20 cellular contexts compared by ENCODE assay signal in genomic region chr5:35849850-35850249, GRCh38. TPM values are rescaled to one million over a fixed set of nuclear protein-coding genes. Genes with fewer than 3 reads are reported as not detected.
"Had no signal": no experiment of that assay in that cellular context is flagged by ENCODE, and none has a peak within 500 bp of the region (broad histone marks: within the 10 kb centered on the region; RNA-seq: fewer than 3 reads in every experiment).

No MANE protein-coding gene starts in this region.

- DNase-seq: activated CD4-positive, alpha-beta T cell treated with anti-CD3 and anti-CD28 coated beads for 1 hour; activated CD8-positive, alpha-beta memory T cell treated with anti-CD3 and anti-CD28 coated beads for 24 hours; activated naive CD4-positive, alpha-beta T cell; cerebellar nuclear complex; cortex of kidney; heart left ventricle; immature natural killer cell; kidney glomerular epithelial cell; left ventricle myocardium inferior; mammary epithelial cell; midbrain; stimulated activated CD4-positive, alpha-beta T cell treated with anti-CD3 and anti-CD28 coated beads, Interleukin-12 subunit alpha, Interleukin-12 subunit beta, amount 100 ng/mL, for 4 hours; stimulated activated CD4-positive, alpha-beta T cell treated with anti-CD3 and anti-CD28 coated beads, Interleukin-1b, Interleukin-23, amount 100 ng/mL, for 48 hours; stimulated activated naive CD4-positive, alpha-beta T cell treated with Interleukin-2 at 50 U/mL for 16 hours; T-helper 2 cell; WERI-Rb-1 had no signal

- H3K36me3 ChIP-seq: gastroesophageal sphincter, heart left ventricle, left ventricle myocardium inferior, WERI-Rb-1 had no signal

- H3K4me3 ChIP-seq: gastroesophageal sphincter, heart left ventricle, left ventricle myocardium inferior had no signal

- H3K27ac ChIP-seq: gastroesophageal sphincter, heart left ventricle, left ventricle myocardium inferior, WERI-Rb-1 had no signal

- H3K9me3 Mint-ChIP-seq: neural crest cell had no signal

- H3K27me3 ChIP-seq: gastroesophageal sphincter, heart left ventricle had no signal

- H3K4me3 Mint-ChIP-seq: activated T-helper 1 cell treated with anti-CD3 and anti-CD28 coated beads, Interleukin-12 subunit alpha, Interleukin-12 subunit beta, Interleukin-2, Interleukin-4 antibody, amounts not matched to agents 30 ng/mL and 10 ng/mL and 1 ng/mL, durations not matched to agents 14 hours and 24 hours and 36 hours; immature natural killer cell; neural crest cell; type B pancreatic cell had no signal

- H3K36me3 Mint-ChIP-seq: type B pancreatic cell had no signal

- H3K27ac Mint-ChIP-seq: activated T-helper 1 cell treated with anti-CD3 and anti-CD28 coated beads, Interleukin-12 subunit alpha, Interleukin-12 subunit beta, Interleukin-2, Interleukin-4 antibody, amounts not matched to agents 30 ng/mL and 10 ng/mL and 1 ng/mL, durations not matched to agents 14 hours and 24 hours and 36 hours; immature natural killer cell; type B pancreatic cell had no signal

- ATAC-seq: gastroesophageal sphincter, heart left ventricle had no signal

RNA-seq across cellular contexts. Expression of gene IL7R, which starts 6.8 kb away (rescaled TPM):
- total RNA-seq: neural crest cell had no signal
